ENCODE assay signal across 15 cellular contexts in the genomic region with DNA sequence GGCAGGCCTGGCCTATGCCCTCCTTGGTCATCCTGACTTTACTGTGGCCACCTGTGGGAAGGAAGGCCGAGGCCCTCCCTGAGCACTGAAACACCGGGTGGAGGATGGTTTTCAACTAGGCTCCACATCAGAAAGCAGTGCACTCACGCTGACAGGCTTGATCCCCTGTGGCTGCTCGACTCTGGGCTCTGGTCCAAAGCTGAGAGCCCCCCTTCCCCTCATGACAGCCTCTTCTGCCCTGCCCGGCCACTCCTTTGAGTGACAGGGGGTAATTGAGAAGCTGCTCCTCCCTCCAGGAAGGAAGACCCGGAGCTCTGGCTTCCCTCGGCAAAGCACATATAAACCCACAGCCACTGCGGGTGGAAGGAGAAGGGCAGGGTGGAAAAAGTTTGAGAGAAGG. TPM values are rescaled to one million over a fixed set of nuclear protein-coding genes. Genes with fewer than 3 reads are reported as not detected.
DNase-seq lines count a peak whose midpoint lies in the region; ATAC-seq and TF ChIP-seq lines count a peak whose summit lies in the region.
"Had no signal": no experiment of that assay in that cellular context is flagged by ENCODE, and none has a peak within 500 bp of the region (broad histone marks: within the 10 kb centered on the region; RNA-seq: fewer than 3 reads in every experiment).

No MANE protein-coding gene starts in this region.

- H3K79me2 ChIP-seq in DND-41 (ENCODE audit: insufficient read depth, low read length): no peaks in the 10 kb centered on the region

- H3K4me3 ChIP-seq in DND-41 (ENCODE audit: low read depth in 1 of 2, low read length in 2 of 2) (no peak overlapping the region), HEK293 (ENCODE audit: low read depth, low read length) (no peak overlapping the region)
- H3K4me3 ChIP-seq: prostate gland, SK-N-MC had no signal

- peak; percentile 9 for DNase-seq in DND-41
- DNase-seq in amniotic epithelial cell (ENCODE audit: low read depth): peak; percentile 19
- DNase-seq in nephron progenitor cell: peak; percentile 7
- DNase-seq in occipital lobe (lab: John Stamatoyannopoulos, UW): no peak
- no peak for DNase-seq in MCF 10A (ENCODE audit: unreplicated experiment)
- DNase-seq: activated CD4-positive, alpha-beta T cell treated with anti-CD3 and anti-CD28 coated beads, Interleukin-2, amount 50 U/mL, for 1 hour; effector CD4-positive, alpha-beta T cell; NCI-H446 had no signal

- no peaks in the 10 kb centered on the region for H3K9me3 ChIP-seq in DND-41 (ENCODE audit: insufficient read depth, low read length, severe bottlenecking)
- no peaks in the 10 kb centered on the region for H3K9me3 ChIP-seq in HEK293 (ENCODE audit: control insufficient read depth, insufficient read depth, low read depth, low read length)
- H3K9me3 ChIP-seq: prostate gland had no signal

- H3K36me3 ChIP-seq in DND-41 (ENCODE audit: insufficient read depth, low read length) (no peaks in the 10 kb centered on the region), HEK293 (ENCODE audit: control insufficient read depth in 2 of 2, insufficient read depth in 1 of 2, low read length in 2 of 2) (no peaks in the 10 kb centered on the region)
- H3K36me3 ChIP-seq: prostate gland had no signal

- H3K4me1 ChIP-seq in DND-41 (ENCODE audit: insufficient read depth, low read length) (no peaks in the 10 kb centered on the region), HEK293 (ENCODE audit: control insufficient read depth, insufficient read depth, low read length) (no peaks in the 10 kb centered on the region)
- H3K4me1 ChIP-seq: prostate gland had no signal

- intact Hi-C loops in MCF 10A (cut with micrococcal nuclease): no loop called here

- H4K20me1 ChIP-seq in DND-41 (ENCODE audit: insufficient read depth, low read length): no peaks in the 10 kb centered on the region

- H3K36me3 Mint-ChIP-seq in nephron progenitor cell (ENCODE audit: low read depth) (no peaks in the 10 kb centered on the region), MCF 10A (ENCODE audit: insufficient read depth, unreplicated experiment) (no peaks in the 10 kb centered on the region)
- H3K36me3 Mint-ChIP-seq: activated naive CD8-positive, alpha-beta T cell had no signal

- H3K9me3 Mint-ChIP-seq in nephron progenitor cell (no peaks in the 10 kb centered on the region), MCF 10A (ENCODE audit: unreplicated experiment) (no peaks in the 10 kb centered on the region)

- H3K4me2 ChIP-seq in DND-41 (ENCODE audit: insufficient read depth, low read length): no peak overlapping the region

- H3K4me1 Mint-ChIP-seq in nephron progenitor cell (peaks cover 36% of the 10 kb centered on the region), MCF 10A (ENCODE audit: insufficient read depth, unreplicated experiment) (peaks cover 37% of the 10 kb centered on the region)

- CTCF ChIA-PET in HEK293 (lab: Yijun Ruan, JAX) (interaction anchor here (0.6 to 1.2 kb wide), 2 partner anchors 12 to 398 kb away, joined by 3 to 4 read pairs; no protein-coding TSS in a partner anchor), MCF 10A (lab: Yijun Ruan, JAX) (interaction anchor here (0.6 to 2.3 kb wide), 3 partner anchors 13 to 131 kb away, joined by 3 to 8 read pairs (median 3); no protein-coding TSS in a partner anchor)

- peaks cover 39% of the 10 kb centered on the region for H3K27me3 ChIP-seq in DND-41 (ENCODE audit: insufficient read depth, low read length, poor library complexity)

- H3K27me3 Mint-ChIP-seq in nephron progenitor cell (ENCODE audit: low read depth, poor library complexity): peaks cover 30% of the 10 kb centered on the region
- H3K27me3 Mint-ChIP-seq in MCF 10A (ENCODE audit: insufficient read depth, unreplicated experiment): no peaks in the 10 kb centered on the region

- no TSS peak for BruUV-seq in MCF 10A (replicated peaks; lab: Mats Ljungman, UMichigan)

- no peak for ATAC-seq in DND-41 (ENCODE audit: insufficient read depth, low read depth)
- no peak for ATAC-seq in HG02970 (IDR thresholded peaks at IDR 0.05; ENCODE audit: low FRiP score, unreplicated experiment)

- POLR2A ChIA-PET in HEK293 (lab: Yijun Ruan, JAX) (no interaction called here), MCF 10A (lab: Yijun Ruan, JAX) (interaction anchor here (0.6 to 2.5 kb wide), 2 partner anchors 49 to 59 kb away, joined by 4 to 6 read pairs; no protein-coding TSS in a partner anchor)

- H3K9ac ChIP-seq in DND-41 (ENCODE audit: low read depth, low read length): no peak overlapping the region

- H3K27ac ChIP-seq in DND-41 (ENCODE audit: low read length) (no peak overlapping the region), HEK293 (ENCODE audit: extremely low read depth, low read depth, low read length) (no peak overlapping the region)
- H3K27ac ChIP-seq: prostate gland, SK-N-MC had no signal

- no peak overlapping the region for H3K4me3 Mint-ChIP-seq in nephron progenitor cell
- no peak overlapping the region for H3K4me3 Mint-ChIP-seq in MCF 10A (ENCODE audit: unreplicated experiment)
- H3K4me3 Mint-ChIP-seq: activated naive CD8-positive, alpha-beta T cell had no signal

- H3K27ac Mint-ChIP-seq in nephron progenitor cell: no peak overlapping the region
- no peak overlapping the region for H3K27ac Mint-ChIP-seq in MCF 10A (ENCODE audit: low read depth, unreplicated experiment)
- H3K27ac Mint-ChIP-seq: activated naive CD8-positive, alpha-beta T cell had no signal

- TF ChIP-seq CTCF in DND-41 (IDR thresholded peaks at IDR 0.05; ENCODE audit: borderline replicate concordance, extremely low read depth, low read length, poor library complexity, severe bottlenecking): no peak
- no peak for TF ChIP-seq CTCF in HEK293 (tag by site-specific recombination; IDR thresholded peaks at IDR 0.05)
- TF ChIP-seq CTCF in nephron progenitor cell (IDR thresholded peaks at IDR 0.05): no peak
- no peak for TF ChIP-seq CTCF in MCF 10A (IDR thresholded peaks at IDR 0.05; ENCODE audit: unreplicated experiment)

- H2AFZ ChIP-seq in DND-41 (ENCODE audit: low read depth, low read length): no peak overlapping the region

TF ChIP-seq in HEK293, 187 proteins besides CTCF, POLR2A, EP300 and RAD21:
- TF ChIP-seq ZNF571 (tag by site-specific recombination; IDR thresholded peaks at IDR 0.05) (no peak), ZNF155 (tag by site-specific recombination; IDR thresholded peaks at IDR 0.05) (no peak), ZNF664 (tag by site-specific recombination; IDR thresholded peaks at IDR 0.05) (no peak), ZNF311 (tag by site-specific recombination; IDR thresholded peaks at IDR 0.05; ENCODE audit: borderline replicate concordance) (no peak), ZNF600 (tag by site-specific recombination; IDR thresholded peaks at IDR 0.05) (no peak), ZIC2 (tag by site-specific recombination; IDR thresholded peaks at IDR 0.05) (peak; percentile 86), ZNF391 (tag by site-specific recombination; IDR thresholded peaks at IDR 0.05; ENCODE audit: borderline replicate concordance, low read depth) (no peak), ZNF423 (tag by site-specific recombination; IDR thresholded peaks at IDR 0.05) (0 out of 2 replicates have a peak, but pooled peaks have one; percentile 22), ZNF169 (tag by site-specific recombination; IDR thresholded peaks at IDR 0.05) (no peak), ZNF768 (tag by site-specific recombination; IDR thresholded peaks at IDR 0.05) (no peak)
- TF ChIP-seq, protein P1, sequence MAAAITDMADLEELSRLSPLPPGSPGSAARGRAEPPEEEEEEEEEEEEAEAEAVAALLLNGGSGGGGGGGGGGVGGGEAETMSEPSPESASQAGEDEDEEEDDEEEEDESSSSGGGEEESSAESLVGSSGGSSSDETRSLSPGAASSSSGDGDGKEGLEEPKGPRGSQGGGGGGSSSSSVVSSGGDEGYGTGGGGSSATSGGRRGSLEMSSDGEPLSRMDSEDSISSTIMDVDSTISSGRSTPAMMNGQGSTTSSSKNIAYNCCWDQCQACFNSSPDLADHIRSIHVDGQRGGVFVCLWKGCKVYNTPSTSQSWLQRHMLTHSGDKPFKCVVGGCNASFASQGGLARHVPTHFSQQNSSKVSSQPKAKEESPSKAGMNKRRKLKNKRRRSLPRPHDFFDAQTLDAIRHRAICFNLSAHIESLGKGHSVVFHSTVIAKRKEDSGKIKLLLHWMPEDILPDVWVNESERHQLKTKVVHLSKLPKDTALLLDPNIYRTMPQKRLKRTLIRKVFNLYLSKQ (tag by site-specific recombination; IDR thresholded peaks at IDR 0.05; ENCODE audit: borderline replicate concordance): no peak
TF ChIP-seq in HEK293: peak in this region for 2.

RNA-seq across cellular contexts. Expression of a gene that starts 43.6 kb away (rescaled TPM):
- not detected for total RNA-seq in occipital lobe
- not detected in 2 replicates for total RNA-seq in MCF 10A (2022)
- total RNA-seq: lower leg skin, subcutaneous adipose tissue had no signal

RNA-seq across cellular contexts. Expression of a gene that starts 58.5 kb away (rescaled TPM):
- total RNA-seq in occipital lobe (not detected), MCF 10A (2022) (not detected in 2 replicates)
- total RNA-seq: subcutaneous adipose tissue had no signal

Comparison
In these comparisons a context has a peak if more than half of its experiments do, and no peak if none do; other contexts are left out.
1. DNase-seq: peak in DND-41 (single experiment), amniotic epithelial cell (single experiment) and nephron progenitor cell (single experiment); none in occipital lobe (single experiment) and MCF 10A (single experiment).